Comparison of ENCODE assay signal across 29 cellular contexts in the genomic region with DNA sequence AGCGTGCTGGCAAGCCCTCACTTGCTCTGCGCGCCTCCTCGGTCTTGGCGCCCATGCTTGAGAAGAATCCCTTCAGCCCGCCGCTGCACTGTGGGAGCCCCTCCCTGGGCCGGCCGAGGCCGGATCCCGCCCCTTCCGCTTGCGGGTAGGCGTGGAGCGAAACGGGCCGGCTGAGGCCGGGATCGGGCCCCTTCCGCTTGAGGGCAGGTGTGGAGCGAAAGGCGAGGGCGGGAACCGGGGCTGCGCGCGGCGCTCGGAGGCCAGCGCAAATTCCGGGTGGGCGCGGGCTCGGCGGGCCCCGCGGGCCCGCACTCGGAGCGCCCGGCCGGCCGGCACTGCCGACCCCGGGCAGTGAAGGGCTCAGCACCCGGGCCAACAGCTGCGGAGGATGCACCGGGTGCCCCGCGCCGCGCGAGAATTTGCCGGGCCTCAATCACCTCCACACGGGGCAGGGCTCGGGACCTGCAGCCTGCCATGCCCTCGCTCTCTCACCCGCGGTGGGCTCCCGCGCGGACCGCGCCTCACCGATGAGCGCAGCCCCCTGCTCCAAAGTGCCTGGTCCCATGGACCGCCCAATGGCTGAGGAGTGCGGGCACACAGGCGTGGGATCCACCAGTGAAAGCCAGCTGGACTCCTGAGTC. TPM values are rescaled to one million over a fixed set of nuclear protein-coding genes. Genes with fewer than 3 reads are reported as not detected.
DNase-seq lines count a peak whose midpoint lies in the region; TF ChIP-seq lines count a peak whose summit lies in the region.
"Had no signal": no experiment of that assay in that cellular context is flagged by ENCODE, and none has a peak within 500 bp of the region (broad histone marks: within the 10 kb centered on the region; RNA-seq: fewer than 3 reads in every experiment).

No MANE protein-coding gene starts in this region.

- no peaks in the 10 kb centered on the region for H3K27me3 ChIP-seq in osteoblast (ENCODE audit: insufficient read depth, low read length)
- H3K27me3 ChIP-seq: cardiac muscle cell, colonic mucosa had no signal

- H2AFZ ChIP-seq in osteoblast (ENCODE audit: low read length), result no peak overlapping the region

- H3K4me2 ChIP-seq in osteoblast (ENCODE audit: insufficient read depth, low read length), result no peak overlapping the region

- TF ChIP-seq CTCF in fibroblast of pulmonary artery (IDR thresholded peaks at IDR 0.05; ENCODE audit: low read length, missing control alignments) (no peak), osteoblast (IDR thresholded peaks at IDR 0.05; ENCODE audit: extremely low read depth, low read depth, low read length) (no peak)

- DNase-seq in NCI-H345 (lab: John Stamatoyannopoulos, UW), result peak; percentile 43
- no peak for DNase-seq in NCI-H345 treated with DMSO at 0.1 percent for 48 hours (lab: John Stamatoyannopoulos, UW; ENCODE audit: unreplicated experiment)
- peak; percentile 85 for DNase-seq in ACHN
- DNase-seq in fibroblast of pulmonary artery (ENCODE audit: low read depth), result peak; percentile 7
- DNase-seq in osteoblast (ENCODE audit: insufficient read length, low spot score, missing footprints), result peak; percentile 30
- no peak for DNase-seq in superior temporal gyrus (ENCODE audit: extremely low spot score)
- no peak for DNase-seq in retina
- DNase-seq in GM19238 (ENCODE audit: insufficient read length, low spot score), result no peak
- DNase-seq: activated CD4-positive, alpha-beta T cell treated with anti-CD3 and anti-CD28 coated beads, Interleukin-2, amount 50 U/mL, for 48 hours; activated CD4-positive, CD25-positive, alpha-beta regulatory T cell treated with anti-CD3 and anti-CD28 coated beads, Interleukin-2, amount 50 U/mL, for 72 hours; activated naive CD4-positive, alpha-beta T cell treated with anti-CD3 and anti-CD28 coated beads, Interleukin-2, amount 50 U/mL, for 16 hours; colonic mucosa; DMS79; effector memory CD4-positive, alpha-beta T cell; erythroblast; foreskin fibroblast; Kasumi-1; NCI-H1417; NCI-H2029; NCI-H774; nephron progenitor cell; SIG-M5; stimulated activated CD8-positive, alpha-beta memory T cell treated with anti-CD3 and anti-CD28 coated beads, Interleukin-4, amount 100 ng/mL, for 48 hours had no signal

- H4K20me1 ChIP-seq in osteoblast (ENCODE audit: insufficient read depth, low read length), result no peaks in the 10 kb centered on the region

- H3K27ac ChIP-seq in osteoblast (ENCODE audit: low read depth, low read length), result no peak overlapping the region
- H3K27ac ChIP-seq: 22Rv1, cardiac muscle cell, colonic mucosa, heart left ventricle had no signal

- peak overlapping the region; percentile 25 for H3K4me3 ChIP-seq in fibroblast of pulmonary artery (replicated peaks; ENCODE audit: low read depth, low read length)
- no peak overlapping the region for H3K4me3 ChIP-seq in osteoblast (ENCODE audit: insufficient read depth, low read length)
- H3K4me3 ChIP-seq: cardiac muscle cell, colonic mucosa had no signal

- no peaks in the 10 kb centered on the region for H3K79me2 ChIP-seq in osteoblast (ENCODE audit: insufficient read depth, low read length)

- H3K9me3 ChIP-seq in osteoblast (ENCODE audit: low read depth, low read length), result no peaks in the 10 kb centered on the region
- H3K9me3 ChIP-seq: colonic mucosa had no signal

- in situ Hi-C loops in ACHN (cut with HindIII; ENCODE audit: low pct_ligation_motif_present, low pct_unique_long_range_greater_than_20kb, low sequenced_read_pairs), result no loop called here

- H3K36me3 ChIP-seq in osteoblast (ENCODE audit: insufficient read depth, low read length), result no peaks in the 10 kb centered on the region
- H3K36me3 ChIP-seq: cardiac muscle cell, colonic mucosa, heart left ventricle had no signal

- H3K4me1 ChIP-seq in osteoblast (ENCODE audit: insufficient read depth, low read length), result no peaks in the 10 kb centered on the region
- H3K4me1 ChIP-seq: colonic mucosa, heart left ventricle had no signal

RNA-seq across cellular contexts. Expression of a gene that starts 58.1 kb away (rescaled TPM):
- total RNA-seq in osteoblast, result under 0.01 TPM in 1 of 2 replicates, not detected in the other
- total RNA-seq: activated T-helper 1 cell treated with anti-CD3 and anti-CD28 coated beads, Interleukin-12 subunit alpha, Interleukin-12 subunit beta, Interleukin-2, Interleukin-4 antibody, amounts not matched to agents 30 ng/mL and 10 ng/mL and 1 ng/mL, durations not matched to agents 14 hours and 24 hours and 36 hours; cardiac muscle cell; lung microvascular endothelial cell; right cardiac atrium had no signal

Comparison
In these comparisons a context has a peak if more than half of its experiments do, and no peak if none do; other contexts are left out.
1. DNase-seq: peak in NCI-H345 (single experiment), ACHN (single experiment), fibroblast of pulmonary artery (single experiment) and osteoblast (single experiment); none in NCI-H345 treated with DMSO at 0.1 percent for 48 hours (single experiment), superior temporal gyrus (single experiment), retina (single experiment) and GM19238 (single experiment).